ENCODE assay signal across 24 cellular contexts in the genomic region with DNA sequence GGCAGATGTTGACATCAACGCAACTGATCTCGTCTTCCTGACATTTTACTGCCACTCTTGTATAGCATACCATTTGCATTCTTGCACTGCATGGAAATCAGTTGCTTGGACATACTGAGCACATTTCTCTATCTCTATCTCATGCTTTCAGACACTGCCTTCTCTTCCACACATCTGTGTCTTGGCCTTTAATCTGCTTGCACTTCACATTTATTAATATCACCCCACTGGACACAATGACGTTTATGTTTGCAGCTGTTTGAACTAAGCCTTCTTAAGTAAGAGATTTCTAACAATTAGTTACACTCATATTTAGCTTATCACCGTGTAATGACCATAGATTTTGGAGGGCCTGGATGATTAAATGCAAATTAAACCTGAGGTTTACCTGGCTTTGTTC.
DNase-seq lines count a peak whose midpoint lies in the region; ATAC-seq lines count a peak whose summit lies in the region.
"Had no signal": no experiment of that assay in that cellular context is flagged by ENCODE, and none has a peak within 500 bp of the region (broad histone marks: within the 10 kb centered on the region; RNA-seq: fewer than 3 reads in every experiment).

No MANE protein-coding gene starts in this region.

- H3K36me3 ChIP-seq in Karpas-422 (ENCODE audit: insufficient read depth, low read length), result no peaks in the 10 kb centered on the region
- H3K36me3 ChIP-seq: BE2C, BLaER1 had no signal

- H3K9me2 ChIP-seq in Karpas-422 (replicated peaks; ENCODE audit: insufficient read depth, low read length), result no peaks in the 10 kb centered on the region

- H3K79me2 ChIP-seq in Karpas-422 (ENCODE audit: low read length), result no peaks in the 10 kb centered on the region

- DNase-seq in Karpas-422 (no peak), NCI-H146 (lab: John Stamatoyannopoulos, UW) (peak; percentile 46), NCI-H526 treated with DMSO at 0.1 percent for 48 hours (lab: John Stamatoyannopoulos, UW) (peak; percentile 32), foreskin melanocyte (peak; percentile 6), middle frontal gyrus (ENCODE audit: extremely low spot score, low spot score) (no peak), NCI-H1930 (lab: John Stamatoyannopoulos, UW) (no peak)
- DNase-seq: 8988T; ACHN; BE2C; C1 segment of cervical spinal cord; CD4-positive, alpha-beta memory T cell; CD4-positive, CD25-positive, alpha-beta regulatory T cell; CD8-positive, alpha-beta memory T cell; COR-L47; DMS 273 treated with DMSO at 0.1 percent for 48 hours; DMS153; DMS53; DMS79; DND-41; EL; GDM1 had no signal

- H3K4me2 ChIP-seq in Karpas-422 (ENCODE audit: low read depth, low read length, poor library complexity, severe bottlenecking), result no peak overlapping the region
- H3K4me2 ChIP-seq: BLaER1 had no signal

- no peak overlapping the region for H3K9ac ChIP-seq in Karpas-422 (ENCODE audit: low read length)
- H3K9ac ChIP-seq: BLaER1 had no signal

- no peak overlapping the region for H3K4me3 ChIP-seq in Karpas-422 (ENCODE audit: low read length)
- H3K4me3 ChIP-seq: BLaER1, GM12878 had no signal

- no peaks in the 10 kb centered on the region for H3K4me1 ChIP-seq in Karpas-422 (ENCODE audit: low read length)
- H3K4me1 ChIP-seq: BE2C, BLaER1 had no signal

- H3K27ac ChIP-seq in Karpas-422 (ENCODE audit: low read length), result no peak overlapping the region
- H3K27ac ChIP-seq: BLaER1 had no signal

- H3K9me3 ChIP-seq in Karpas-422 (ENCODE audit: low read length), result peaks cover 58% of the 10 kb centered on the region
- H3K9me3 ChIP-seq: BE2C, BLaER1 had no signal

- no peak for ATAC-seq in GM19035 (IDR thresholded peaks at IDR 0.05; ENCODE audit: unreplicated experiment)
- ATAC-seq: GM12878 had no signal

- no peaks in the 10 kb centered on the region for H4K20me1 ChIP-seq in Karpas-422 (ENCODE audit: insufficient read depth, low read depth, low read length)
- H4K20me1 ChIP-seq: BLaER1 had no signal

- peak overlapping the region; percentile 28; the same call in 1 of the 2 replicates for H2AFZ ChIP-seq in Karpas-422 (ENCODE audit: low read length)

- H3K27me3 ChIP-seq in Karpas-422 (ENCODE audit: low read length), result no peaks in the 10 kb centered on the region
- H3K27me3 ChIP-seq: BE2C, BLaER1 had no signal

Comparison
In these comparisons a context has a peak if more than half of its experiments do, and no peak if none do; other contexts are left out.
1. DNase-seq: peak in NCI-H146 (single experiment), NCI-H526 treated with DMSO at 0.1 percent for 48 hours (single experiment) and foreskin melanocyte (single experiment); none in Karpas-422 (single experiment), middle frontal gyrus (single experiment) and NCI-H1930 (0 of 2).